ENCODE assay signal across 1 cellular context in the genomic region with DNA sequence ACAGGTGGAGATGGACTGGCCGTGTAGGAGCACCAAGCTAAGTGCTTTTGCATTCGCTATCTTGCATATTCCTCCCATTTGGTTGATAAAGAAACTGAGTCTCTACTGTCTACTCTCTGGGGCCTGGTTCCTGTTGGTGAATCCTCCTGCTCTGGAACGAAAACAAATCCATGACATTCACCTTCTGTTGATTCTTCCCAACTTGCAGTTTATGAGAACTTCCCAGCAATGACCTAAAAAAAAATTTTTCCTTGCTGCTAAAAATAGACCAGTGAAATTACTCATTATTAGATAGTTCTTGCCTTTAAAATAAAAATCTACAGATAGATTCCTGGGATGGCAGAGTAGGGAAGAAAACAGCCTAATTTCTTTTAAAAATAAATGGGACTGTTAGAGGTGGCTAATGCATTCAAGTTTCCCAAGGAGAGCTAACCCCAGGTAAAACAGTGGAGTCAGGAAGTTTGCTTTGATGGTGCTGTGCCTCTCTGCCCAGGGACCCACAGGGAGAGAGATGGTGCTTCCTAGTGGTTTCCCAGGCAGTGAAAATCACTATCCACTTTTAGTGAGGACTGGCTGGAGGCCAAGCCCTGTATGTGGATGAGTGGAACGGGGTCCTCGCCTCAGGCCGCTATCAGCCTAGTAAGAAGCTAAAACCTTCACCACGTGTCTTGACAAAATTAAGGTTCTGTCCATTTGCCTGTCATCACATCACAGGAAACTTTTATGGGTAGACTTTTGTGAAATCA.
TF ChIP-seq lines count a peak whose summit lies in the region.

No MANE protein-coding gene starts in this region.

TF ChIP-seq in IMR-90, 13 proteins besides CTCF, POLR2A, EP300 and RAD21:
- TF ChIP-seq RFX5 (IDR thresholded peaks at IDR 0.05; ENCODE audit: low read depth, low read length) (no peak), SMC3 (IDR thresholded peaks at IDR 0.05; ENCODE audit: low read depth, low read length) (no peak), NFE2L2 (IDR thresholded peaks at IDR 0.05; ENCODE audit: low read depth, low read length) (no peak), BHLHE40 (IDR thresholded peaks at IDR 0.05; ENCODE audit: low read depth, low read length) (no peak), FOS (IDR thresholded peaks at IDR 0.05; ENCODE audit: low read depth, low read length) (no peak), CEBPB (IDR thresholded peaks at IDR 0.05; ENCODE audit: low read depth, low read length) (no peak), MAZ (IDR thresholded peaks at IDR 0.05; ENCODE audit: borderline replicate concordance, low read depth, low read length) (no peak), MXI1 (IDR thresholded peaks at IDR 0.05; ENCODE audit: borderline replicate concordance, low read depth, low read length) (no peak), RCOR1 (IDR thresholded peaks at IDR 0.05; ENCODE audit: insufficient replicate concordance, low read length) (no peak)
- TF ChIP-seq, protein P1, sequence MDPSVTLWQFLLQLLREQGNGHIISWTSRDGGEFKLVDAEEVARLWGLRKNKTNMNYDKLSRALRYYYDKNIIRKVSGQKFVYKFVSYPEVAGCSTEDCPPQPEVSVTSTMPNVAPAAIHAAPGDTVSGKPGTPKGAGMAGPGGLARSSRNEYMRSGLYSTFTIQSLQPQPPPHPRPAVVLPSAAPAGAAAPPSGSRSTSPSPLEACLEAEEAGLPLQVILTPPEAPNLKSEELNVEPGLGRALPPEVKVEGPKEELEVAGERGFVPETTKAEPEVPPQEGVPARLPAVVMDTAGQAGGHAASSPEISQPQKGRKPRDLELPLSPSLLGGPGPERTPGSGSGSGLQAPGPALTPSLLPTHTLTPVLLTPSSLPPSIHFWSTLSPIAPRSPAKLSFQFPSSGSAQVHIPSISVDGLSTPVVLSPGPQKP (IDR thresholded peaks at IDR 0.05; ENCODE audit: borderline replicate concordance, low read depth, low read length) = no peak
- TF ChIP-seq, protein P2, sequence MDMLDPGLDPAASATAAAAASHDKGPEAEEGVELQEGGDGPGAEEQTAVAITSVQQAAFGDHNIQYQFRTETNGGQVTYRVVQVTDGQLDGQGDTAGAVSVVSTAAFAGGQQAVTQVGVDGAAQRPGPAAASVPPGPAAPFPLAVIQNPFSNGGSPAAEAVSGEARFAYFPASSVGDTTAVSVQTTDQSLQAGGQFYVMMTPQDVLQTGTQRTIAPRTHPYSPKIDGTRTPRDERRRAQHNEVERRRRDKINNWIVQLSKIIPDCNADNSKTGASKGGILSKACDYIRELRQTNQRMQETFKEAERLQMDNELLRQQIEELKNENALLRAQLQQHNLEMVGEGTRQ (IDR thresholded peaks at IDR 0.05; ENCODE audit: low read depth, low read length) = no peak
